Comparison of ENCODE assay signal across 9 cellular contexts in the genomic region with DNA sequence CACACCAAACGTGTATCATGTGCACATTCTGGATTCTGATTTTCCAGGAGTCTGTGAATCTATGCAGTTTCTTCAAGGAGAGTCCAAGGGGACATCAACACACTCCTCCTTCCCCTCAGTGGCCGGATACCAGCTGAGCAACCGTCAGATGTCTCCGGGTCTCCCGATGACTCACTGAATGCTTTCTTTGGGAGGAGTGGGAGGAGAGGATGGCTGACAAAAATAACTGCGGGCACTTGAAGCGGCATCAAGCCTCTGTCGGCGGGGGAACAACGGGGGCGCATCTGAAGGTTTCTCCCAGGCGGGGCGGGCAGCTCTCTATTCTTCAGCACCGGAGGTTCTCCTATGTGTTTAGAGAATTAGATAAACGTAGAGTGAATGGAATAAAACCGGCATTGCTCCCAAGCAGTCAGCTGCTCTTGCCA. TPM values are rescaled to one million over a fixed set of nuclear protein-coding genes. Genes with fewer than 3 reads are reported as not detected.
DNase-seq lines count a peak whose midpoint lies in the region; ATAC-seq and TF ChIP-seq lines count a peak whose summit lies in the region.
"Had no signal": no experiment of that assay in that cellular context is flagged by ENCODE, and none has a peak within 500 bp of the region (broad histone marks: within the 10 kb centered on the region; RNA-seq: fewer than 3 reads in every experiment).

No MANE protein-coding gene starts in this region.

- H3K27me3 ChIP-seq in H9 (ENCODE audit: insufficient read depth, low read length) (no peaks in the 10 kb centered on the region; the same call in 1 of the 2 replicates), gastroesophageal sphincter (peaks cover 20% of the 10 kb centered on the region), sigmoid colon (no peaks in the 10 kb centered on the region)

- intact Hi-C loops in sigmoid colon (cut with DNase I): no loop called here

- H3K4me1 Mint-ChIP-seq in H9: peaks cover 28% of the 10 kb centered on the region in 2 experiments

- no peak overlapping the region for H3K27ac ChIP-seq in H9 (ENCODE audit: insufficient read length, low read depth, low read length)
- H3K27ac ChIP-seq in RWPE1: no peak overlapping the region
- H3K27ac ChIP-seq in gastroesophageal sphincter: no peak overlapping the region
- peak overlapping the region in 1 of 4 donors; percentile 38 for H3K27ac ChIP-seq in sigmoid colon
- H3K27ac ChIP-seq: HL-60 had no signal

- H3K36me3 Mint-ChIP-seq in H9 (ENCODE audit: insufficient read depth in 1 of 3, low read depth in 3 of 3): peaks cover 0 to 3% (median 0%) of the 10 kb centered on the region in 3 experiments; a peak in 2 of 7 replicates

- no peaks in the 10 kb centered on the region for H3K79me1 ChIP-seq in H9 (ENCODE audit: insufficient read depth, low read depth, low read length, poor library complexity, severe bottlenecking)

- H3K36me3 ChIP-seq in gastroesophageal sphincter: no peaks in the 10 kb centered on the region
- no peaks in the 10 kb centered on the region for H3K36me3 ChIP-seq in sigmoid colon

- H3K23ac ChIP-seq in H9 (ENCODE audit: insufficient read length, low read depth, low read length): no peak overlapping the region

- no peak for TF ChIP-seq EP300 in gastroesophageal sphincter (IDR thresholded peaks at IDR 0.05)
- TF ChIP-seq EP300 in sigmoid colon (IDR thresholded peaks at IDR 0.05): no peak

- no peak overlapping the region for H2BK20ac ChIP-seq in H9 (ENCODE audit: low read depth, low read length, poor library complexity, severe bottlenecking)

- H3K4me3 ChIP-seq in foreskin fibroblast (ENCODE audit: low read depth in 1 of 2, low read length in 2 of 2) (peak overlapping the region; percentile 26 to 29), skeletal muscle cell (ENCODE audit: low read depth, low read length) (peak overlapping the region; percentile 28), gastroesophageal sphincter (peak overlapping the region in 1 of 2 donors; percentile 18), sigmoid colon (peak overlapping the region in 2 of 4 donors; percentile 21 to 30)

- H3K23me2 ChIP-seq in H9 (ENCODE audit: insufficient read length, low read depth, low read length, poor library complexity, severe bottlenecking): no peaks in the 10 kb centered on the region

- no peak overlapping the region for H3K4ac ChIP-seq in H9 (ENCODE audit: low read depth, low read length)

- H3T11ph ChIP-seq in H9 (ENCODE audit: low read length): no peak overlapping the region

- TF ChIP-seq CTCF in H9 (conservative IDR thresholded peaks at IDR 0.05) (no peak), RWPE1 (conservative IDR thresholded peaks at IDR 0.05; ENCODE audit: low read depth) (no peak), foreskin fibroblast (IDR thresholded peaks at IDR 0.05; ENCODE audit: low read depth, low read length) (no peak), gastroesophageal sphincter (IDR thresholded peaks at IDR 0.05) (no peak), sigmoid colon (IDR thresholded peaks at IDR 0.05) (no peak)

- H3K4me1 ChIP-seq in H9 (ENCODE audit: insufficient read depth, low read length): peaks cover 9% of the 10 kb centered on the region; the same call in 1 of the 2 replicates
- peaks cover 0 to 16% (median 0%) of the 10 kb centered on the region in 3 donors for H3K4me1 ChIP-seq in gastroesophageal sphincter
- H3K4me1 ChIP-seq in sigmoid colon: peaks cover 0 to 12% (median 10%) of the 10 kb centered on the region in 4 donors

- no peak overlapping the region for H3K18ac ChIP-seq in H9 (ENCODE audit: insufficient read length, low read depth, low read length)

- H3K27me3 Mint-ChIP-seq in H9 (ENCODE audit: low read depth): peaks cover 42% of the 10 kb centered on the region

- no peaks in the 10 kb centered on the region for H3K79me2 ChIP-seq in H9 (ENCODE audit: insufficient read depth, low read length)

- no peaks in the 10 kb centered on the region for H3K9me3 Mint-ChIP-seq in H9

- DNase-seq in H9 (peak; percentile 70), RWPE1 (ENCODE audit: low spot score) (peak; percentile 54), foreskin fibroblast (peak; percentile 62 to 80), skeletal muscle cell (ENCODE audit: low read depth) (no peak), sigmoid colon (no peak)
- DNase-seq in effector CD4-positive, alpha-beta T cell: no peak

- no peak overlapping the region for H2BK15ac ChIP-seq in H9 (ENCODE audit: low read depth, low read length)

- TF ChIP-seq POLR2A in gastroesophageal sphincter (IDR thresholded peaks at IDR 0.05): no peak
- no peak for TF ChIP-seq POLR2A in sigmoid colon (IDR thresholded peaks at IDR 0.05)

- no peak overlapping the region for H2BK120ac ChIP-seq in H9 (ENCODE audit: low read depth, low read length, poor library complexity, severe bottlenecking)

- POLR2A ChIA-PET in RWPE1 (lab: Yijun Ruan, JAX; ENCODE audit: low non-redundant PET): no interaction called here

- H3K9ac ChIP-seq in H9 (ENCODE audit: extremely low read depth, insufficient read length, low read length): no peak overlapping the region

- no peak overlapping the region for H2AK5ac ChIP-seq in H9 (ENCODE audit: insufficient read length, low read length)

- no peak overlapping the region for H3K14ac ChIP-seq in H9 (ENCODE audit: insufficient read depth, low read length)

- H4K91ac ChIP-seq in H9 (ENCODE audit: insufficient read length, low read depth, low read length): no peak overlapping the region

- ATAC-seq in gastroesophageal sphincter (no peak), GM19452 (IDR thresholded peaks at IDR 0.05; ENCODE audit: unreplicated experiment) (no peak)

- no peak overlapping the region for H3K27ac Mint-ChIP-seq in H9

- H4K5ac ChIP-seq in H9 (ENCODE audit: insufficient read length, low read depth, low read length): no peak overlapping the region

- no peak overlapping the region for H3K4me3 Mint-ChIP-seq in H9

- no peak overlapping the region for H2BK5ac ChIP-seq in H9 (ENCODE audit: insufficient read length, low read length)

- no peaks in the 10 kb centered on the region for H4K20me1 ChIP-seq in H9 (ENCODE audit: control insufficient read depth, insufficient read depth, insufficient read length)

- no CpG with 5 or more reads among the region's 16 CpGs for WGBS in H9 (ENCODE audit: extremely low coverage, insufficient read length, low lambda C conversion rate)
- WGBS in gastroesophageal sphincter (ENCODE audit: low coverage in 1 of 2), 2 donors: 0 to 3% methylated on average over 11 to 13 of the region's 16 CpGs
- WGBS in sigmoid colon, 2 donors: 51 to 68% methylated on average over 16 of the region's 16 CpGs

- CTCF ChIA-PET in RWPE1 (lab: Yijun Ruan, JAX): interaction anchor here (1.5 kb wide), 1 partner anchor 64 kb away, joined by 5 read pairs; no protein-coding TSS in a partner anchor

- no peak overlapping the region for H3K56ac ChIP-seq in H9 (ENCODE audit: insufficient read length, low read depth, low read length)

- H3K9me3 ChIP-seq in H9 (ENCODE audit: control insufficient read depth, low read depth, low read length) (no peaks in the 10 kb centered on the region), gastroesophageal sphincter (no peaks in the 10 kb centered on the region), sigmoid colon (no peaks in the 10 kb centered on the region)

- no peak overlapping the region for H2BK12ac ChIP-seq in H9 (ENCODE audit: insufficient read length, low read depth, low read length)

- no peak overlapping the region for H4K8ac ChIP-seq in H9 (replicated peaks; ENCODE audit: insufficient read length, low read depth, low read length)

- no peak overlapping the region for H3K4me2 ChIP-seq in H9 (ENCODE audit: insufficient read depth, insufficient read length, low read length)

- H2AFZ ChIP-seq in H9 (ENCODE audit: low read length): no peak overlapping the region

RNA-seq across cellular contexts. Expression of gene LRRC75A, which starts 24.6 kb away (rescaled TPM):
- 9.4 and 10.1 TPM in 2 replicates for total RNA-seq in H9 (2021)
- 1 to 10 TPM in 3 of 4 donors, under 1 TPM in 1; 0.94 to 4.0 (median 2.3) TPM for total RNA-seq in gastroesophageal sphincter
- total RNA-seq in sigmoid colon: 1 to 10 TPM; 2.2 to 5.7 (median 3.9) TPM
- 10 to 100 TPM; 25.5 to 40.5 (median 37.2) TPM for polyA plus RNA-seq in sigmoid colon

RNA-seq across cellular contexts. Expression of gene ZNF287, which starts 52.4 kb away (rescaled TPM):
- total RNA-seq in H9 (2021) (4.8 and 7.1 TPM in 2 replicates), gastroesophageal sphincter (10 to 100 TPM in 1 of 4 donors, 1 to 10 TPM in 3; 6.7 to 11.9 (median 9.3) TPM), sigmoid colon (1 to 10 TPM; 5.0 to 8.1 (median 7.4) TPM)
- 1 to 10 TPM in 2 of 3 donors, under 1 TPM in 1; 0.46 to 3.0 (median 1.8) TPM for polyA plus RNA-seq in sigmoid colon

Comparison
In these comparisons a context has a peak if more than half of its experiments do, and no peak if none do; other contexts are left out.
1. DNase-seq: peak in H9 (single experiment), RWPE1 (single experiment) and foreskin fibroblast (2 of 2); none in skeletal muscle cell (single experiment), effector CD4-positive, alpha-beta T cell (single experiment) and sigmoid colon (single experiment).